ENCODE assay signal across 1 cellular context in genomic region chr16:53130193-53131049, GRCh38.
A peak's percentile ranks its signal among the peaks of the same experiment; 100 is the strongest.
TF ChIP-seq lines count a peak whose summit lies in the region.

No MANE protein-coding gene starts in this region.

TF ChIP-seq in K562, 482 proteins besides CTCF, POLR2A, EP300 and RAD21 (continued from another document and continues in another):
- TF ChIP-seq, protein P1, sequence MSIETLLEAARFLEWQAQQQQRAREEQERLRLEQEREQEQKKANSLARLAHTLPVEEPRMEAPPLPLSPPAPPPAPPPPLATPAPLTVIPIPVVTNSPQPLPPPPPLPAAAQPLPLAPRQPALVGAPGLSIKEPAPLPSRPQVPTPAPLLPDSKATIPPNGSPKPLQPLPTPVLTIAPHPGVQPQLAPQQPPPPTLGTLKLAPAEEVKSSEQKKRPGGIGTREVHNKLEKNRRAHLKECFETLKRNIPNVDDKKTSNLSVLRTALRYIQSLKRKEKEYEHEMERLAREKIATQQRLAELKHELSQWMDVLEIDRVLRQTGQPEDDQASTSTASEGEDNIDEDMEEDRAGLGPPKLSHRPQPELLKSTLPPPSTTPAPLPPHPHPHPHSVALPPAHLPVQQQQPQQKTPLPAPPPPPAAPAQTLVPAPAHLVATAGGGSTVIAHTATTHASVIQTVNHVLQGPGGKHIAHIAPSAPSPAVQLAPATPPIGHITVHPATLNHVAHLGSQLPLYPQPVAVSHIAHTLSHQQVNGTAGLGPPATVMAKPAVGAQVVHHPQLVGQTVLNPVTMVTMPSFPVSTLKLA (conservative IDR thresholded peaks at IDR 0.05): peak in 1 of 2 experiments; percentile 68; a peak in 2 of 4 replicates
- TF ChIP-seq TFAM (CRISPR knock-in tag; conservative IDR thresholded peaks at IDR 0.05) (no peak), RFX1 (IDR thresholded peaks at IDR 0.05) (no peak), NFYB (IDR thresholded peaks at IDR 0.05; ENCODE audit: extremely low read depth, insufficient read length) (peak; percentile 83), MTA3 (IDR thresholded peaks at IDR 0.05; ENCODE audit: borderline replicate concordance) (peak; percentile 10; the same call in 1 of the 2 replicates), POLR2AphosphoS2 (IDR thresholded peaks at IDR 0.05; ENCODE audit: low read length) (no peak; the same call in 1 of the 2 replicates), ATF3 (IDR thresholded peaks at IDR 0.05) (no peak), ATF3 (CRISPR knock-in tag; conservative IDR thresholded peaks at IDR 0.05) (no peak), DEAF1 (CRISPR knock-in tag; IDR thresholded peaks at IDR 0.05) (no peak), U2AF1 (optimal IDR thresholded peaks at IDR 0.05; ENCODE audit: low read depth, low read length) (peak; percentile 12), ZNF778 (CRISPR knock-in tag; IDR thresholded peaks at IDR 0.05) (no peak), UBTF (IDR thresholded peaks at IDR 0.05; ENCODE audit: borderline replicate concordance in 1 of 2, low read depth in 2 of 2, low read length in 2 of 2) (peak; percentile 84 to 93; a peak in 3 of 4 replicates), SMC3 (conservative IDR thresholded peaks at IDR 0.05; ENCODE audit: insufficient read depth, low read depth, low read length) (peak; percentile 53), CREB1 (IDR thresholded peaks at IDR 0.05) (peak; percentile 27), CREB1 (CRISPR knock-in tag; IDR thresholded peaks at IDR 0.05) (peak; percentile 52; the same call in 1 of the 2 replicates), MAZ (CRISPR knock-in tag; conservative IDR thresholded peaks at IDR 0.05 in 1 of 2, IDR thresholded peaks at IDR 0.05 in 1 of 2) (peak; percentile 55 to 90), FIP1L1 (IDR thresholded peaks at IDR 0.05; ENCODE audit: low read depth, low read length, poor library complexity, severe bottlenecking) (peak; percentile 92), GATAD2B (IDR thresholded peaks at IDR 0.05; ENCODE audit: borderline replicate concordance) (peak; percentile 88), ESRRA (IDR thresholded peaks at IDR 0.05; ENCODE audit: borderline replicate concordance, low read depth) (peak; percentile 78), SIN3B (IDR thresholded peaks at IDR 0.05; ENCODE audit: low read depth) (peak; percentile 18; the same call in 1 of the 2 replicates), ZBTB7A (IDR thresholded peaks at IDR 0.05; ENCODE audit: borderline replicate concordance, control insufficient read depth, low read depth, low read length) (peak; percentile 91), GMEB1 (CRISPR knock-in tag; IDR thresholded peaks at IDR 0.05) (peak; percentile 77), MCM3 (IDR thresholded peaks at IDR 0.05) (no peak), MEIS2 (IDR thresholded peaks at IDR 0.05; ENCODE audit: partially characterized antibody) (peak; percentile 44), SIN3A (IDR thresholded peaks at IDR 0.05; ENCODE audit: borderline replicate concordance in 2 of 2, control insufficient read depth in 1 of 2, low read depth in 2 of 2, low read length in 2 of 2) (peak; percentile 10 to 38; a peak in 1 of 4 replicates), HDAC2 (IDR thresholded peaks at IDR 0.05) (no peak), STAT5B (CRISPR knock-in tag; IDR thresholded peaks at IDR 0.05) (no peak), PCBP1 (IDR thresholded peaks at IDR 0.05; ENCODE audit: low read depth, low read length, poor library complexity, severe bottlenecking) (no peak), HNRNPK (IDR thresholded peaks at IDR 0.05; ENCODE audit: low read depth, low read length, poor library complexity, severe bottlenecking) (no peak), KDM4B (IDR thresholded peaks at IDR 0.05; ENCODE audit: borderline replicate concordance in 2 of 2, low read depth in 1 of 2) (peak in 1 of 2 experiments; percentile 48; a peak in 1 of 4 replicates), FOSL1 (tag; conservative IDR thresholded peaks at IDR 0.05) (0 out of 2 replicates have a peak, but pooled peaks have one; percentile 40), MAFG (tag; conservative IDR thresholded peaks at IDR 0.05) (no peak), SUPT5H (IDR thresholded peaks at IDR 0.05) (peak; percentile 59; the same call in 1 of the 2 replicates), NR2C1 (IDR thresholded peaks at IDR 0.05) (peak; percentile 50; the same call in 1 of the 2 replicates), NR2C1 (tag; IDR thresholded peaks at IDR 0.05) (peak; percentile 42; the same call in 1 of the 2 replicates), CHD1 (IDR thresholded peaks at IDR 0.05; ENCODE audit: low read length) (no peak), RB1 (IDR thresholded peaks at IDR 0.05; ENCODE audit: low read depth) (peak; percentile 95), ZFX (CRISPR knock-in tag; IDR thresholded peaks at IDR 0.05) (peak; percentile 47; the same call in 1 of the 2 replicates), ZNF41 (CRISPR knock-in tag; conservative IDR thresholded peaks at IDR 0.05) (no peak), KDM5B (IDR thresholded peaks at IDR 0.05; ENCODE audit: insufficient replicate concordance, low read depth, low read length) (peak; percentile 54), SMAD4 (CRISPR knock-in tag; conservative IDR thresholded peaks at IDR 0.05) (peak; percentile 78), CXXC5 (CRISPR knock-in tag; IDR thresholded peaks at IDR 0.05) (peak; percentile 89), RBM22 (IDR thresholded peaks at IDR 0.05; ENCODE audit: low read depth, low read length, poor library complexity, severe bottlenecking) (peak; percentile 73), GTF2E2 (tag; IDR thresholded peaks at IDR 0.05) (0 out of 2 replicates have a peak, but pooled peaks have one; percentile 32), KAT7 (CRISPR knock-in tag; IDR thresholded peaks at IDR 0.05; ENCODE audit: borderline replicate concordance) (peak; percentile 87; the same call in 1 of the 2 replicates), POLR2AphosphoS5 (IDR thresholded peaks at IDR 0.05; ENCODE audit: control insufficient read depth, insufficient read depth, low read depth, low read length) (0 out of 2 replicates have a peak, but pooled peaks have one; percentile 6), CCNT2 (IDR thresholded peaks at IDR 0.05; ENCODE audit: borderline replicate concordance, extremely low read depth, insufficient read length, low read depth, low read length) (peak; percentile 86), TBL1XR1 (IDR thresholded peaks at IDR 0.05; ENCODE audit: low read length in 2 of 2) (peak in 1 of 2 experiments; percentile 54; a peak in 1 of 4 replicates)
- TF ChIP-seq, protein P2, sequence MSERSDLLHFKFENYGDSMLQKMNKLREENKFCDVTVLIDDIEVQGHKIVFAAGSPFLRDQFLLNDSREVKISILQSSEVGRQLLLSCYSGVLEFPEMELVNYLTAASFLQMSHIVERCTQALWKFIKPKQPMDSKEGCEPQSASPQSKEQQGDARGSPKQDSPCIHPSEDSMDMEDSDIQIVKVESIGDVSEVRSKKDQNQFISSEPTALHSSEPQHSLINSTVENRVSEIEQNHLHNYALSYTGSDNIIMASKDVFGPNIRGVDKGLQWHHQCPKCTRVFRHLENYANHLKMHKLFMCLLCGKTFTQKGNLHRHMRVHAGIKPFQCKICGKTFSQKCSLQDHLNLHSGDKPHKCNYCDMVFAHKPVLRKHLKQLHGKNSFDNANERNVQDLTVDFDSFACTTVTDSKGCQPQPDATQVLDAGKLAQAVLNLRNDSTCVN (CRISPR knock-in tag; IDR thresholded peaks at IDR 0.05): no peak
- TF ChIP-seq, protein P3, sequence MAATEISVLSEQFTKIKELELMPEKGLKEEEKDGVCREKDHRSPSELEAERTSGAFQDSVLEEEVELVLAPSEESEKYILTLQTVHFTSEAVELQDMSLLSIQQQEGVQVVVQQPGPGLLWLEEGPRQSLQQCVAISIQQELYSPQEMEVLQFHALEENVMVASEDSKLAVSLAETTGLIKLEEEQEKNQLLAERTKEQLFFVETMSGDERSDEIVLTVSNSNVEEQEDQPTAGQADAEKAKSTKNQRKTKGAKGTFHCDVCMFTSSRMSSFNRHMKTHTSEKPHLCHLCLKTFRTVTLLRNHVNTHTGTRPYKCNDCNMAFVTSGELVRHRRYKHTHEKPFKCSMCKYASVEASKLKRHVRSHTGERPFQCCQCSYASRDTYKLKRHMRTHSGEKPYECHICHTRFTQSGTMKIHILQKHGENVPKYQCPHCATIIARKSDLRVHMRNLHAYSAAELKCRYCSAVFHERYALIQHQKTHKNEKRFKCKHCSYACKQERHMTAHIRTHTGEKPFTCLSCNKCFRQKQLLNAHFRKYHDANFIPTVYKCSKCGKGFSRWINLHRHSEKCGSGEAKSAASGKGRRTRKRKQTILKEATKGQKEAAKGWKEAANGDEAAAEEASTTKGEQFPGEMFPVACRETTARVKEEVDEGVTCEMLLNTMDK (IDR thresholded peaks at IDR 0.05; ENCODE audit: borderline replicate concordance, insufficient read depth, low read depth, low read length, poor library complexity, severe bottlenecking): peak; percentile 43
- TF ChIP-seq, protein P4, sequence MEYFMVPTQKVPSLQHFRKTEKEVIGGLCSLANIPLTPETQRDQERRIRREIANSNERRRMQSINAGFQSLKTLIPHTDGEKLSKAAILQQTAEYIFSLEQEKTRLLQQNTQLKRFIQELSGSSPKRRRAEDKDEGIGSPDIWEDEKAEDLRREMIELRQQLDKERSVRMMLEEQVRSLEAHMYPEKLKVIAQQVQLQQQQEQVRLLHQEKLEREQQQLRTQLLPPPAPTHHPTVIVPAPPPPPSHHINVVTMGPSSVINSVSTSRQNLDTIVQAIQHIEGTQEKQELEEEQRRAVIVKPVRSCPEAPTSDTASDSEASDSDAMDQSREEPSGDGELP (CRISPR knock-in tag; IDR thresholded peaks at IDR 0.05; ENCODE audit: borderline replicate concordance): peak; percentile 31; the same call in 1 of the 2 replicates
- TF ChIP-seq, protein P5, sequence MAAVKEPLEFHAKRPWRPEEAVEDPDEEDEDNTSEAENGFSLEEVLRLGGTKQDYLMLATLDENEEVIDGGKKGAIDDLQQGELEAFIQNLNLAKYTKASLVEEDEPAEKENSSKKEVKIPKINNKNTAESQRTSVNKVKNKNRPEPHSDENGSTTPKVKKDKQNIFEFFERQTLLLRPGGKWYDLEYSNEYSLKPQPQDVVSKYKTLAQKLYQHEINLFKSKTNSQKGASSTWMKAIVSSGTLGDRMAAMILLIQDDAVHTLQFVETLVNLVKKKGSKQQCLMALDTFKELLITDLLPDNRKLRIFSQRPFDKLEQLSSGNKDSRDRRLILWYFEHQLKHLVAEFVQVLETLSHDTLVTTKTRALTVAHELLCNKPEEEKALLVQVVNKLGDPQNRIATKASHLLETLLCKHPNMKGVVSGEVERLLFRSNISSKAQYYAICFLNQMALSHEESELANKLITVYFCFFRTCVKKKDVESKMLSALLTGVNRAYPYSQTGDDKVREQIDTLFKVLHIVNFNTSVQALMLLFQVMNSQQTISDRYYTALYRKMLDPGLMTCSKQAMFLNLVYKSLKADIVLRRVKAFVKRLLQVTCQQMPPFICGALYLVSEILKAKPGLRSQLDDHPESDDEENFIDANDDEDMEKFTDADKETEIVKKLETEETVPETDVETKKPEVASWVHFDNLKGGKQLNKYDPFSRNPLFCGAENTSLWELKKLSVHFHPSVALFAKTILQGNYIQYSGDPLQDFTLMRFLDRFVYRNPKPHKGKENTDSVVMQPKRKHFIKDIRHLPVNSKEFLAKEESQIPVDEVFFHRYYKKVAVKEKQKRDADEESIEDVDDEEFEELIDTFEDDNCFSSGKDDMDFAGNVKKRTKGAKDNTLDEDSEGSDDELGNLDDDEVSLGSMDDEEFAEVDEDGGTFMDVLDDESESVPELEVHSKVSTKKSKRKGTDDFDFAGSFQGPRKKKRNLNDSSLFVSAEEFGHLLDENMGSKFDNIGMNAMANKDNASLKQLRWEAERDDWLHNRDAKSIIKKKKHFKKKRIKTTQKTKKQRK (IDR thresholded peaks at IDR 0.05; ENCODE audit: borderline replicate concordance, low read depth, low read length): no peak
